ENCODE assay signal across 14 cellular contexts in the genomic region with DNA sequence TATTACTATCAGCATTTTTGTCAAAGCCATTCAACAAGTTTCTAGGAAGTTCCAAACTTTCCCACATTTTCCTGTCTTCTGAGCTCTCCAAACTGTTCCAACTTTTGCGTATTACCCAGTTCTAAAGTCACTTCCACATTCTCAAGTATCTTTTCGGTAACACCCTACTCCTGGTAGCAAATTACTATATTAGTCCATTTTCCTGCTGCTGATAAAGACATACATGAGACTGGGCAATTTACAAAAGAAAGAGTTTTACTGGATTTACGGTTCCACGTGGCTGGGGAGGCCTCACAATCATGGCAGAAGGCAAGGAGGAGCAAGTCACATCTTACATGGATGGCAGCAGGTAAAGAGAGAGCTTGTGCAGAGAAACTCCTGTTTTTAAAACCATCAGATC. TPM values are rescaled to one million over a fixed set of nuclear protein-coding genes. Genes with fewer than 3 reads are reported as not detected.
"Had no signal": no experiment of that assay in that cellular context is flagged by ENCODE, and none has a peak within 500 bp of the region (broad histone marks: within the 10 kb centered on the region; RNA-seq: fewer than 3 reads in every experiment).

No MANE protein-coding gene starts in this region.

RNA-seq across cellular contexts. Expression of a gene that starts 49.2 kb away (rescaled TPM):
- total RNA-seq: activated B cell treated with CpG ODN at 0.5 μM for 24 hours; activated CD4-positive, alpha-beta memory T cell treated with anti-CD3 and anti-CD28 coated beads for 36 hours; activated CD4-positive, alpha-beta memory T cell treated with anti-CD3 and anti-CD28 coated beads, Interleukin-2, amount 10 ng/mL, durations not matched to agents 7 days and 5 days; activated CD4-positive, alpha-beta T cell treated with anti-CD3 and anti-CD28 coated beads for 36 hours; activated CD4-positive, alpha-beta T cell treated with anti-CD3 and anti-CD28 coated beads, Interleukin-2, amount 10 ng/mL, durations not matched to agents 24 days and 14 days; activated CD4-positive, alpha-beta T cell treated with anti-CD3 and anti-CD28 coated beads, Interleukin-2, amount 10 ng/mL, durations not matched to agents 7 days and 5 days; activated CD8-positive, alpha-beta memory T cell treated with anti-CD3 and anti-CD28 coated beads for 36 hours; activated CD8-positive, alpha-beta memory T cell treated with anti-CD3 and anti-CD28 coated beads, Interleukin-2, amount 10 ng/mL, durations not matched to agents 7 days and 5 days; activated CD8-positive, alpha-beta T cell treated with anti-CD3 and anti-CD28 coated beads for 36 hours; activated CD8-positive, alpha-beta T cell treated with anti-CD3 and anti-CD28 coated beads, Interleukin-2, amount 10 ng/mL, durations not matched to agents 7 days and 5 days; T-helper 1 cell treated with Interleukin-12 subunit alpha and Interleukin-12 subunit beta and Interleukin-4 antibody, amounts not matched to agents 30 ng/mL and 1 ng/mL, for 36 hours; T-helper 17 cell; T-helper 2 cell treated with Interferon-gamma antibody and Interleukin-4, amounts not matched to agents 100 ng/mL and 5 ng/mL, for 36 hours; WTC11 had no signal
